1 cellular context compared by ENCODE assay signal in the genomic region with DNA sequence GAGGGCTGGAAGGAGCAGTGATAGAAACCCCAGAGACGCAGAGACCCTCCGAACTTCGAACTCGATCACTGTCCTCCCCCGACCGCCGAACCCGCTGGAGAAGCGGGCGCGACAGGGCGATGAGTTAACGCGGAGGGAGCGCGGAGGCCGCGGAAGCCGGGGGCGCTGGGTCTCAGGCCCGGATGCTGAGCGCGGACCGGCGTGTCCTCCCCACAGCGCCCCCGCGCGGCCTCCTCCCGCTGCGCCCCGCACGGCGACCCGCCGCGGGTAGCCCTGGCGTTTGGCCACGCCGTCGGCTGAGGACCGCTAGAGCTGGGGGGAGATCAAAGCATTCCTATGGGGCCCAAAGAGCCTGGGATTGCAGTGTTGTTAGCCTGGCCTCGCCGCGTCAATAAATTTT.
TF ChIP-seq lines count a peak whose summit lies in the region.

No MANE protein-coding gene starts in this region.

TF ChIP-seq in GM12878, 131 proteins besides CTCF, POLR2A, EP300 and RAD21 (continued from another document):
- TF ChIP-seq, protein P1, sequence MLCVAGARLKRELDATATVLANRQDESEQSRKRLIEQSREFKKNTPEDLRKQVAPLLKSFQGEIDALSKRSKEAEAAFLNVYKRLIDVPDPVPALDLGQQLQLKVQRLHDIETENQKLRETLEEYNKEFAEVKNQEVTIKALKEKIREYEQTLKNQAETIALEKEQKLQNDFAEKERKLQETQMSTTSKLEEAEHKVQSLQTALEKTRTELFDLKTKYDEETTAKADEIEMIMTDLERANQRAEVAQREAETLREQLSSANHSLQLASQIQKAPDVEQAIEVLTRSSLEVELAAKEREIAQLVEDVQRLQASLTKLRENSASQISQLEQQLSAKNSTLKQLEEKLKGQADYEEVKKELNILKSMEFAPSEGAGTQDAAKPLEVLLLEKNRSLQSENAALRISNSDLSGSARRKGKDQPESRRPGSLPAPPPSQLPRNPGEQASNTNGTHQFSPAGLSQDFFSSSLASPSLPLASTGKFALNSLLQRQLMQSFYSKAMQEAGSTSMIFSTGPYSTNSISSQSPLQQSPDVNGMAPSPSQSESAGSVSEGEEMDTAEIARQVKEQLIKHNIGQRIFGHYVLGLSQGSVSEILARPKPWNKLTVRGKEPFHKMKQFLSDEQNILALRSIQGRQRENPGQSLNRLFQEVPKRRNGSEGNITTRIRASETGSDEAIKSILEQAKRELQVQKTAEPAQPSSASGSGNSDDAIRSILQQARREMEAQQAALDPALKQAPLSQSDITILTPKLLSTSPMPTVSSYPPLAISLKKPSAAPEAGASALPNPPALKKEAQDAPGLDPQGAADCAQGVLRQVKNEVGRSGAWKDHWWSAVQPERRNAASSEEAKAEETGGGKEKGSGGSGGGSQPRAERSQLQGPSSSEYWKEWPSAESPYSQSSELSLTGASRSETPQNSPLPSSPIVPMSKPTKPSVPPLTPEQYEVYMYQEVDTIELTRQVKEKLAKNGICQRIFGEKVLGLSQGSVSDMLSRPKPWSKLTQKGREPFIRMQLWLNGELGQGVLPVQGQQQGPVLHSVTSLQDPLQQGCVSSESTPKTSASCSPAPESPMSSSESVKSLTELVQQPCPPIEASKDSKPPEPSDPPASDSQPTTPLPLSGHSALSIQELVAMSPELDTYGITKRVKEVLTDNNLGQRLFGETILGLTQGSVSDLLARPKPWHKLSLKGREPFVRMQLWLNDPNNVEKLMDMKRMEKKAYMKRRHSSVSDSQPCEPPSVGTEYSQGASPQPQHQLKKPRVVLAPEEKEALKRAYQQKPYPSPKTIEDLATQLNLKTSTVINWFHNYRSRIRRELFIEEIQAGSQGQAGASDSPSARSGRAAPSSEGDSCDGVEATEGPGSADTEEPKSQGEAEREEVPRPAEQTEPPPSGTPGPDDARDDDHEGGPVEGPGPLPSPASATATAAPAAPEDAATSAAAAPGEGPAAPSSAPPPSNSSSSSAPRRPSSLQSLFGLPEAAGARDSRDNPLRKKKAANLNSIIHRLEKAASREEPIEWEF (IDR thresholded peaks at IDR 0.05; ENCODE audit: insufficient replicate concordance, low read depth, low read length), result no peak
- no peak for TF ChIP-seq ASH2L (IDR thresholded peaks at IDR 0.05; ENCODE audit: borderline replicate concordance, low read depth)
- TF ChIP-seq, protein P2, sequence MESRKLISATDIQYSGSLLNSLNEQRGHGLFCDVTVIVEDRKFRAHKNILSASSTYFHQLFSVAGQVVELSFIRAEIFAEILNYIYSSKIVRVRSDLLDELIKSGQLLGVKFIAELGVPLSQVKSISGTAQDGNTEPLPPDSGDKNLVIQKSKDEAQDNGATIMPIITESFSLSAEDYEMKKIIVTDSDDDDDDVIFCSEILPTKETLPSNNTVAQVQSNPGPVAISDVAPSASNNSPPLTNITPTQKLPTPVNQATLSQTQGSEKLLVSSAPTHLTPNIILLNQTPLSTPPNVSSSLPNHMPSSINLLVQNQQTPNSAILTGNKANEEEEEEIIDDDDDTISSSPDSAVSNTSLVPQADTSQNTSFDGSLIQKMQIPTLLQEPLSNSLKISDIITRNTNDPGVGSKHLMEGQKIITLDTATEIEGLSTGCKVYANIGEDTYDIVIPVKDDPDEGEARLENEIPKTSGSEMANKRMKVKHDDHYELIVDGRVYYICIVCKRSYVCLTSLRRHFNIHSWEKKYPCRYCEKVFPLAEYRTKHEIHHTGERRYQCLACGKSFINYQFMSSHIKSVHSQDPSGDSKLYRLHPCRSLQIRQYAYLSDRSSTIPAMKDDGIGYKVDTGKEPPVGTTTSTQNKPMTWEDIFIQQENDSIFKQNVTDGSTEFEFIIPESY (IDR thresholded peaks at IDR 0.05), result peak; percentile 59; the same call in 1 of the 2 replicates
- TF ChIP-seq BCL11A (IDR thresholded peaks at IDR 0.05; ENCODE audit: low read depth, low read length), result no peak
- TF ChIP-seq CEBPB (IDR thresholded peaks at IDR 0.05; ENCODE audit: borderline replicate concordance in 1 of 2, low read depth in 2 of 2, low read length in 2 of 2), result no peak
